In genomic region chr17:81179220-81179619, GRCh38 we compare ENCODE assay signal across 1 cellular context.
TF ChIP-seq lines count a peak whose summit lies in the region.

No MANE protein-coding gene starts in this region.

TF ChIP-seq in HepG2, 621 proteins besides CTCF, POLR2A, EP300 and RAD21 (continues in another document):
- TF ChIP-seq ZNF572 (CRISPR knock-in tag; IDR thresholded peaks at IDR 0.05) (no peak), BHLHE40 (IDR thresholded peaks at IDR 0.05; ENCODE audit: low read length) (peak; percentile 75), ZNF724P (CRISPR knock-in tag; IDR thresholded peaks at IDR 0.05; ENCODE audit: borderline replicate concordance) (no peak), SALL2 (CRISPR knock-in tag; IDR thresholded peaks at IDR 0.05) (no peak), FOSL1 (CRISPR knock-in tag; IDR thresholded peaks at IDR 0.05; ENCODE audit: borderline replicate concordance) (no peak), YY1 (IDR thresholded peaks at IDR 0.05; ENCODE audit: insufficient read depth, insufficient replicate concordance, low read depth, low read length) (no peak), GABPA (IDR thresholded peaks at IDR 0.05; ENCODE audit: low read depth, low read length) (no peak), GABPA (CRISPR knock-in tag; IDR thresholded peaks at IDR 0.05; ENCODE audit: low read depth) (no peak), RAD51 (IDR thresholded peaks at IDR 0.05; ENCODE audit: borderline replicate concordance) (no peak), DMAP1 (CRISPR knock-in tag; IDR thresholded peaks at IDR 0.05) (no peak), PBX3 (CRISPR knock-in tag; IDR thresholded peaks at IDR 0.05; ENCODE audit: borderline replicate concordance) (no peak), GPN1 (CRISPR knock-in tag; IDR thresholded peaks at IDR 0.05; ENCODE audit: borderline replicate concordance) (no peak), ZNF207 (IDR thresholded peaks at IDR 0.05; ENCODE audit: borderline replicate concordance) (no peak), PCBP1 (IDR thresholded peaks at IDR 0.05; ENCODE audit: borderline replicate concordance, low read depth, low read length) (no peak), PITX1 (CRISPR knock-in tag; IDR thresholded peaks at IDR 0.05) (no peak), ZNF30 (CRISPR knock-in tag; IDR thresholded peaks at IDR 0.05) (no peak), HNRNPLL (IDR thresholded peaks at IDR 0.05; ENCODE audit: low read depth, low read length, poor library complexity, severe bottlenecking) (peak; percentile 18), HMGA1 (CRISPR knock-in tag; conservative IDR thresholded peaks at IDR 0.05) (no peak), ZNF678 (CRISPR knock-in tag; IDR thresholded peaks at IDR 0.05) (no peak), ZNF839 (CRISPR knock-in tag; IDR thresholded peaks at IDR 0.05; ENCODE audit: borderline replicate concordance) (no peak), RERE (CRISPR knock-in tag; IDR thresholded peaks at IDR 0.05; ENCODE audit: low read depth) (no peak), MAX (IDR thresholded peaks at IDR 0.05) (peak; percentile 50), SALL1 (CRISPR knock-in tag; IDR thresholded peaks at IDR 0.05) (no peak), ZBTB7A (CRISPR knock-in tag; IDR thresholded peaks at IDR 0.05) (0 out of 2 replicates have a peak, but pooled peaks have one; percentile 28), HOXA7 (CRISPR knock-in tag; IDR thresholded peaks at IDR 0.05) (0 out of 2 replicates have a peak, but pooled peaks have one; percentile 9), GABPB1 (CRISPR knock-in tag; IDR thresholded peaks at IDR 0.05) (no peak), SAP130 (CRISPR knock-in tag; IDR thresholded peaks at IDR 0.05; ENCODE audit: low read depth) (no peak), HNRNPL (IDR thresholded peaks at IDR 0.05; ENCODE audit: low read depth, low read length) (peak; percentile 74; the same call in 1 of the 2 replicates), TBL1XR1 (IDR thresholded peaks at IDR 0.05; ENCODE audit: borderline replicate concordance, low read length, partially characterized antibody) (no peak), ZNF296 (CRISPR knock-in tag; conservative IDR thresholded peaks at IDR 0.05) (0 out of 2 replicates have a peak, but pooled peaks have one; percentile 52), YEATS2 (CRISPR knock-in tag; IDR thresholded peaks at IDR 0.05; ENCODE audit: borderline replicate concordance) (no peak), GLI4 (CRISPR knock-in tag; IDR thresholded peaks at IDR 0.05; ENCODE audit: borderline replicate concordance) (no peak), MATR3 (CRISPR knock-in tag; IDR thresholded peaks at IDR 0.05) (no peak), TEAD2 (CRISPR knock-in tag; IDR thresholded peaks at IDR 0.05) (no peak), ZNF275 (CRISPR knock-in tag; IDR thresholded peaks at IDR 0.05; ENCODE audit: borderline replicate concordance) (no peak), PATZ1 (CRISPR knock-in tag; IDR thresholded peaks at IDR 0.05) (0 out of 2 replicates have a peak, but pooled peaks have one; percentile 31)
- TF ChIP-seq, protein P1, sequence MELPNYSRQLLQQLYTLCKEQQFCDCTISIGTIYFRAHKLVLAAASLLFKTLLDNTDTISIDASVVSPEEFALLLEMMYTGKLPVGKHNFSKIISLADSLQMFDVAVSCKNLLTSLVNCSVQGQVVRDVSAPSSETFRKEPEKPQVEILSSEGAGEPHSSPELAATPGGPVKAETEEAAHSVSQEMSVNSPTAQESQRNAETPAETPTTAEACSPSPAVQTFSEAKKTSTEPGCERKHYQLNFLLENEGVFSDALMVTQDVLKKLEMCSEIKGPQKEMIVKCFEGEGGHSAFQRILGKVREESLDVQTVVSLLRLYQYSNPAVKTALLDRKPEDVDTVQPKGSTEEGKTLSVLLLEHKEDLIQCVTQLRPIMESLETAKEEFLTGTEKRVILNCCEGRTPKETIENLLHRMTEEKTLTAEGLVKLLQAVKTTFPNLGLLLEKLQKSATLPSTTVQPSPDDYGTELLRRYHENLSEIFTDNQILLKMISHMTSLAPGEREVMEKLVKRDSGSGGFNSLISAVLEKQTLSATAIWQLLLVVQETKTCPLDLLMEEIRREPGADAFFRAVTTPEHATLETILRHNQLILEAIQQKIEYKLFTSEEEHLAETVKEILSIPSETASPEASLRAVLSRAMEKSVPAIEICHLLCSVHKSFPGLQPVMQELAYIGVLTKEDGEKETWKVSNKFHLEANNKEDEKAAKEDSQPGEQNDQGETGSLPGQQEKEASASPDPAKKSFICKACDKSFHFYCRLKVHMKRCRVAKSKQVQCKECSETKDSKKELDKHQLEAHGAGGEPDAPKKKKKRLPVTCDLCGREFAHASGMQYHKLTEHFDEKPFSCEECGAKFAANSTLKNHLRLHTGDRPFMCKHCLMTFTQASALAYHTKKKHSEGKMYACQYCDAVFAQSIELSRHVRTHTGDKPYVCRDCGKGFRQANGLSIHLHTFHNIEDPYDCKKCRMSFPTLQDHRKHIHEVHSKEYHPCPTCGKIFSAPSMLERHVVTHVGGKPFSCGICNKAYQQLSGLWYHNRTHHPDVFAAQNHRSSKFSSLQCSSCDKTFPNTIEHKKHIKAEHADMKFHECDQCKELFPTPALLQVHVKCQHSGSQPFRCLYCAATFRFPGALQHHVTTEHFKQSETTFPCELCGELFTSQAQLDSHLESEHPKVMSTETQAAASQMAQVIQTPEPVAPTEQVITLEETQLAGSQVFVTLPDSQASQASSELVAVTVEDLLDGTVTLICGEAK (IDR thresholded peaks at IDR 0.05), result no peak
- TF ChIP-seq, protein P1 (CRISPR knock-in tag; IDR thresholded peaks at IDR 0.05), result no peak
- TF ChIP-seq, protein P2, sequence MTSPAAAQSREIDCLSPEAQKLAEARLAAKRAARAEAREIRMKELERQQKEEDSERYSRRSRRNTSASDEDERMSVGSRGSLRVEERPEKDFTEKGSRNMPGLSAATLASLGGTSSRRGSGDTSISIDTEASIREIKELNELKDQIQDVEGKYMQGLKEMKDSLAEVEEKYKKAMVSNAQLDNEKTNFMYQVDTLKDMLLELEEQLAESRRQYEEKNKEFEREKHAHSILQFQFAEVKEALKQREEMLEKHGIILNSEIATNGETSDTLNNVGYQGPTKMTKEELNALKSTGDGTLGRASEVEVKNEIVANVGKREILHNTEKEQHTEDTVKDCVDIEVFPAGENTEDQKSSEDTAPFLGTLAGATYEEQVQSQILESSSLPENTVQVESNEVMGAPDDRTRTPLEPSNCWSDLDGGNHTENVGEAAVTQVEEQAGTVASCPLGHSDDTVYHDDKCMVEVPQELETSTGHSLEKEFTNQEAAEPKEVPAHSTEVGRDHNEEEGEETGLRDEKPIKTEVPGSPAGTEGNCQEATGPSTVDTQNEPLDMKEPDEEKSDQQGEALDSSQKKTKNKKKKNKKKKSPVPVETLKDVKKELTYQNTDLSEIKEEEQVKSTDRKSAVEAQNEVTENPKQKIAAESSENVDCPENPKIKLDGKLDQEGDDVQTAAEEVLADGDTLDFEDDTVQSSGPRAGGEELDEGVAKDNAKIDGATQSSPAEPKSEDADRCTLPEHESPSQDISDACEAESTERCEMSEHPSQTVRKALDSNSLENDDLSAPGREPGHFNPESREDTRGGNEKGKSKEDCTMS (CRISPR knock-in tag; conservative IDR thresholded peaks at IDR 0.05), result no peak
